Comparison of ENCODE assay signal across 16 cellular contexts in the genomic region with DNA sequence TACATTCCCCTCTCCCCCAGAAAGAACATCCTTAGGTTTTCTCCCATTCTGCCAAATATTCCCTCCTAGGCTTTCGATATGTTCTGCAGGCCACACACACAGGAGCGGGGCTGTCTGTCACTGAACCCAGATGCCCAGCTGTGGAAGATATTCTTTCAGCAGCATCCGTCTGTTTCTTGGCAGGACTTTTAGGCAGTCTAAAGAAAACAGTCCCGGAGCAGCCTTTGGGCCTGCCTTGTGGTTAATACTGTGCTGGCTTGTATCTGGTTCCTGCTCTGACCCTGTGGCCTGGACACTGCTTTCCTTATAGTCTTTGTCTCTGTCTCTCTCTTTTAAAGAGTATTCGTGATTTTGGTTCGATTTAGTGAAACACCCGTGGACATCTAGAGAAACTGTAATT.
A peak's percentile ranks its signal among the peaks of the same experiment; 100 is the strongest.
DNase-seq lines count a peak whose midpoint lies in the region; ATAC-seq and TF ChIP-seq lines count a peak whose summit lies in the region.
"Had no signal": no experiment of that assay in that cellular context is flagged by ENCODE, and none has a peak within 500 bp of the region (broad histone marks: within the 10 kb centered on the region; RNA-seq: fewer than 3 reads in every experiment).

No MANE protein-coding gene starts in this region.

- no peaks in the 10 kb centered on the region for H3K36me3 ChIP-seq in fibroblast of lung (ENCODE audit: control insufficient read depth, insufficient read depth, low read length)
- H3K36me3 ChIP-seq in muscle layer of colon (ENCODE audit: insufficient read depth, low read length): no peaks in the 10 kb centered on the region
- no peaks in the 10 kb centered on the region for H3K36me3 ChIP-seq in tibial nerve
- H3K36me3 ChIP-seq: cardiac muscle cell, esophagus squamous epithelium, spleen had no signal

- H3K9me3 Mint-ChIP-seq in activated T-cell treated with anti-CD3 and anti-CD28 coated beads, Interleukin-2, amount 50 U/mL, for 24 hours: no peaks in the 10 kb centered on the region

- no peak for DNase-seq in activated T-cell treated with anti-CD3 and anti-CD28 coated beads, Interleukin-2, amount 50 U/mL, for 24 hours
- DNase-seq in activated T-cell treated with anti-CD3 and anti-CD28 coated beads, Interleukin-2, amount 50 U/mL, for 48 hours: no peak
- DNase-seq in fibroblast of lung (ENCODE audit: low read depth in 2 of 2): peak; percentile 66 to 81
- DNase-seq in tibial nerve (ENCODE audit: low spot score in 2 of 2): peak; percentile 22 to 41
- DNase-seq in lower leg skin (ENCODE audit: low spot score in 2 of 2): no peak
- DNase-seq in iPS-NIHi11 (ENCODE audit: low spot score): no peak
- DNase-seq: 8988T; DMS 273 treated with DMSO at 0.1 percent for 48 hours; esophagus squamous epithelium; mesendoderm; spleen; stimulated activated CD8-positive, alpha-beta memory T cell treated with anti-CD3 and anti-CD28 coated beads, Interleukin-4, amount 100 ng/mL, for 48 hours had no signal

- H3K27ac ChIP-seq in fibroblast of lung (ENCODE audit: insufficient read depth, low read length) (peak overlapping the region; percentile 40), muscle layer of colon (ENCODE audit: low read depth, low read length) (no peak overlapping the region), tibial nerve (peak overlapping the region in 3 of 4 donors; percentile 6 to 76 (median 60))
- H3K27ac ChIP-seq: cardiac muscle cell, esophagus squamous epithelium had no signal

- peak overlapping the region; percentile 2 for H2AFZ ChIP-seq in fibroblast of lung (ENCODE audit: low read length)

- no peaks in the 10 kb centered on the region for H3K27me3 ChIP-seq in fibroblast of lung (ENCODE audit: control insufficient read depth, insufficient read depth, low read length)
- no peaks in the 10 kb centered on the region for H3K27me3 ChIP-seq in muscle layer of colon (ENCODE audit: control insufficient read depth in 1 of 2, insufficient read depth in 2 of 2, low read length in 2 of 2)
- no peaks in the 10 kb centered on the region for H3K27me3 ChIP-seq in tibial nerve
- H3K27me3 ChIP-seq: cardiac muscle cell, esophagus squamous epithelium, spleen had no signal

- intact Hi-C loops in lower leg skin (cut with DNase I; ENCODE audit: low total_unique reads): no loop called here

- H3K9me3 ChIP-seq in fibroblast of lung (ENCODE audit: control insufficient read depth, insufficient read depth, low read depth, low read length) (no peaks in the 10 kb centered on the region), muscle layer of colon (ENCODE audit: low read length) (no peaks in the 10 kb centered on the region), tibial nerve (no peaks in the 10 kb centered on the region)
- H3K9me3 ChIP-seq: esophagus squamous epithelium, spleen had no signal

- H3K4me1 ChIP-seq in fibroblast of lung (ENCODE audit: control insufficient read depth, extremely low read depth, insufficient read depth, low read length) (peaks cover 5% of the 10 kb centered on the region), muscle layer of colon (ENCODE audit: insufficient read depth, low read length) (peaks cover 9% of the 10 kb centered on the region), tibial nerve (peaks cover 0 to 26% (median 5%) of the 10 kb centered on the region in 4 donors)

- TF ChIP-seq POLR2A in tibial nerve (IDR thresholded peaks at IDR 0.05): no peak
- TF ChIP-seq POLR2A in lower leg skin (IDR thresholded peaks at IDR 0.05): no peak

- no peaks in the 10 kb centered on the region for H4K20me1 ChIP-seq in fibroblast of lung (ENCODE audit: control insufficient read depth, extremely low read depth, insufficient read depth, low read length)

- WGBS in tibial nerve, 2 donors: 29 to 34% methylated on average over 7 of the region's 7 CpGs
- 73 to 76% methylated on average over 7 of the region's 7 CpGs for WGBS in lower leg skin, 2 donors

- H3K4me3 Mint-ChIP-seq in activated T-cell treated with anti-CD3 and anti-CD28 coated beads, Interleukin-2, amount 50 U/mL, for 24 hours: no peak overlapping the region

- peaks cover 67% of the 10 kb centered on the region for H3K4me1 Mint-ChIP-seq in activated T-cell treated with anti-CD3 and anti-CD28 coated beads, Interleukin-2, amount 50 U/mL, for 24 hours (ENCODE audit: low read depth)

- peak overlapping the region; percentile 64 for H3K4me2 ChIP-seq in fibroblast of lung (ENCODE audit: extremely low read depth, insufficient read depth, low read length)

- H3K79me2 ChIP-seq in fibroblast of lung (ENCODE audit: control insufficient read depth, insufficient read depth, low read length): no peaks in the 10 kb centered on the region

- TF ChIP-seq EP300 in tibial nerve (IDR thresholded peaks at IDR 0.05): peak in 1 of 2 donors; percentile 8

- H3K27me3 Mint-ChIP-seq in activated T-cell treated with anti-CD3 and anti-CD28 coated beads, Interleukin-2, amount 50 U/mL, for 24 hours: no peaks in the 10 kb centered on the region

- H3K36me3 Mint-ChIP-seq in activated T-cell treated with anti-CD3 and anti-CD28 coated beads, Interleukin-2, amount 50 U/mL, for 24 hours (ENCODE audit: low read depth): peaks cover 85% of the 10 kb centered on the region

- no peak overlapping the region for H3K4me3 ChIP-seq in fibroblast of lung (replicated peaks in 1 of 4; ENCODE audit: control extremely low read depth in 1 of 4, insufficient read depth in 1 of 4, low read depth in 3 of 4, low read length in 4 of 4)
- H3K4me3 ChIP-seq in muscle layer of colon (ENCODE audit: low read depth in 1 of 2, low read length in 2 of 2): no peak overlapping the region
- H3K4me3 ChIP-seq in tibial nerve: no peak overlapping the region
- no peak overlapping the region for H3K4me3 ChIP-seq in lower leg skin (ENCODE audit: low read depth, poor library complexity, severe bottlenecking)
- H3K4me3 ChIP-seq: cardiac muscle cell, esophagus squamous epithelium, GM12878, spleen had no signal

- ATAC-seq in GM18498 (IDR thresholded peaks at IDR 0.05; ENCODE audit: unreplicated experiment): no peak
- ATAC-seq: GM12878 had no signal

- H3K27ac Mint-ChIP-seq in activated T-cell treated with anti-CD3 and anti-CD28 coated beads, Interleukin-2, amount 50 U/mL, for 24 hours: peak overlapping the region; percentile 35

- TF ChIP-seq CTCF in fibroblast of lung (conservative IDR thresholded peaks at IDR 0.05 in 1 of 2, IDR thresholded peaks at IDR 0.05 in 1 of 2; ENCODE audit: low read depth in 1 of 2, low read length in 2 of 2) (no peak), tibial nerve (IDR thresholded peaks at IDR 0.05) (no peak), lower leg skin (IDR thresholded peaks at IDR 0.05) (no peak)

- H3K9ac ChIP-seq in fibroblast of lung (ENCODE audit: insufficient read depth, low read length) (no peak overlapping the region), muscle layer of colon (ENCODE audit: low read length) (peak overlapping the region; percentile 16)

Comparison
In these comparisons a context has a peak if more than half of its experiments do, and no peak if none do; other contexts are left out.
1. DNase-seq: peak in fibroblast of lung (2 of 2) and tibial nerve (2 of 2); none in activated T-cell treated with anti-CD3 and anti-CD28 coated beads, Interleukin-2, amount 50 U/mL, for 24 hours (single experiment), activated T-cell treated with anti-CD3 and anti-CD28 coated beads, Interleukin-2, amount 50 U/mL, for 48 hours (0 of 2), lower leg skin (0 of 2) and iPS-NIHi11 (single experiment).